ENCODE assay signal across 8 cellular contexts in the genomic region with DNA sequence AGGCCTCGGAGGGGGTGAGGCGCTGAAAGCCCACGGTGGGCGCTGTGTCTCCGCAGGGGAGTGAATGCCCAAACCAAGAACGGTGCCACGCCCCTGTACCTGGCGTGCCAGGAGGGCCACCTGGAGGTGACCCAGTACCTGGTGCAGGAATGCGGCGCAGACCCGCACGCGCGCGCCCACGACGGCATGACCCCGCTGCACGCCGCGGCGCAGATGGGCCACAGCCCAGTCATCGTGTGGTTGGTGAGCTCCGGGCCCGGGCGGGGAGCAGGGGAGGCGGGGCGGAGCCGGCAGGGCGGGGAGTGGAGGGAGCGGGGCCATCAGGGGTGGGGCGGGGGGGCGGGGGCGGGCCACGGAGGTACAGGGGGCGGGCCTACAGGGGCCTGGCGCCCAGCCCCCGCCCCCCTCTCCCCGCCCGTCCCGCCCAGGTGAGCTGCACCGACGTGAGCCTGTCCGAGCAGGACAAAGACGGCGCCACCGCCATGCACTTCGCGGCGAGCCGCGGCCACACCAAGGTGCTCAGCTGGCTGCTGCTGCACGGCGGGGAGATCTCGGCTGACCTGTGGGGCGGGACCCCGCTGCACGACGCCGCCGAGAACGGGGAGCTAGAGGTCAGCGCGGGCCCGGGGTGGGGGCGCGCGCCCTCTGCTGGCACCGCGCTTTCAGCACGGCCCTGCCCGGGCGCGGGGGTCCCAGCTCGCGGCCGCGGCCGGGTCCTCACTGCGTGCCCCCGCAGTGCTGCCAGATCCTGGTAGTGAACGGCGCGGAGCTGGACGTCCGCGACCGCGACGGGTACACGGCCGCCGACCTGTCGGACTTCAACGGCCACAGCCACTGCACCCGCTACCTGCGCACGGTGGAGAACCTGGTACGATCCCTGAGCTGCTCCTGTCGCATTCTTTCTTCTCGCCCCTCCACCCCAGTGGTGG. TPM values are rescaled to one million over a fixed set of nuclear protein-coding genes. Genes with fewer than 3 reads are reported as not detected.
DNase-seq lines count a peak whose midpoint lies in the region; ATAC-seq and TF ChIP-seq lines count a peak whose summit lies in the region.

No MANE protein-coding gene starts in this region.

- no peaks in the 10 kb centered on the region for H3K27me3 ChIP-seq in A673 (replicated peaks; ENCODE audit: insufficient read depth, low read depth, low read length, poor library complexity)
- peaks cover 16% of the 10 kb centered on the region for H3K27me3 ChIP-seq in iPS-15b (ENCODE audit: control insufficient read depth, insufficient read depth, low read length)

- no TSS peak for BruUV-seq in A673 (replicated peaks; lab: Mats Ljungman, UMichigan)

- TF ChIP-seq CTCF in A673 (conservative IDR thresholded peaks at IDR 0.05; ENCODE audit: low read depth, low read length) = peak; percentile 38; the same call in 1 of the 2 replicates

- no peak overlapping the region for H3K27ac ChIP-seq in A673 (ENCODE audit: low read depth, low read length, poor library complexity, severe bottlenecking)

- POLR2A ChIA-PET in A673 (lab: Charles Lee; ENCODE audit: low non-redundant PET) = interaction anchor here (0.5 kb wide), 1 partner anchor 286 kb away, joined by 3 read pairs; no protein-coding TSS in a partner anchor

- H3K9me3 ChIP-seq in A673 (ENCODE audit: low read depth, low read length, poor library complexity, severe bottlenecking) = no peaks in the 10 kb centered on the region
- no peaks in the 10 kb centered on the region for H3K9me3 ChIP-seq in iPS-15b (ENCODE audit: control insufficient read depth, insufficient read depth, low read length)

- no peak overlapping the region for H3K9ac ChIP-seq in iPS-15b (ENCODE audit: low read depth, low read length)

- H3K4me3 ChIP-seq in A673 (ENCODE audit: low read depth, low read length, poor library complexity, severe bottlenecking) (no peak overlapping the region), iPS-15b (ENCODE audit: low read depth, low read length) (peak overlapping the region; percentile 43)

- CTCF ChIA-PET in A673 (lab: Charles Lee) = interaction anchor here (0.6 to 1.5 kb wide), 3 partner anchors 33 to 1012 kb away, joined by 3 to 4 read pairs (median 3); no protein-coding TSS in a partner anchor

- peak; percentile 63 for ATAC-seq in GM19463 (IDR thresholded peaks at IDR 0.05; ENCODE audit: unreplicated experiment)

- no peaks in the 10 kb centered on the region for H3K36me3 ChIP-seq in A673 (ENCODE audit: insufficient read depth, low read length, poor library complexity, severe bottlenecking)
- no peaks in the 10 kb centered on the region for H3K36me3 ChIP-seq in iPS-15b (ENCODE audit: control insufficient read depth, insufficient read depth, low read length)

- H3K4me1 ChIP-seq in A673 (ENCODE audit: insufficient read depth, low read length, poor library complexity, severe bottlenecking) (no peaks in the 10 kb centered on the region), iPS-15b (ENCODE audit: control insufficient read depth, insufficient read depth, low read length) (no peaks in the 10 kb centered on the region)

- peak; percentile 69 for DNase-seq in A673 (ENCODE audit: low spot score)
- DNase-seq in RPMI7951 (ENCODE audit: low read depth) = peak; percentile 49
- DNase-seq in activated naive CD4-positive, alpha-beta T cell treated with Interleukin-2 at 50 U/mL for 16 hours = peak; percentile 81
- DNase-seq in stimulated activated CD4-positive, alpha-beta T cell treated with anti-CD3 and anti-CD28 coated beads, TNF-alpha, amount 100 ng/mL, for 4 hours (ENCODE audit: low read depth in 3 of 3) = peak in 2 of 3 experiments; percentile 53 to 58
- no peak for DNase-seq in hypothalamus (lab: John Stamatoyannopoulos, UW)
- no peak for DNase-seq in midbrain (lab: John Stamatoyannopoulos, UW)

- intact Hi-C loops in A673 (cut with micrococcal nuclease; ENCODE audit: unreplicated experiment) = no loop called here

RNA-seq across cellular contexts. Expression of a gene that starts 15.9 kb away (rescaled TPM):
- total RNA-seq in A673 (2021) = not detected in 2 replicates
- total RNA-seq in RPMI7951 (2014; rRNA removed; shearing (Covaris generic)) = 0.10 TPM in 1 of 2 replicates, not detected in the other

RNA-seq across cellular contexts. Expression of a gene that starts 20.7 kb away (rescaled TPM):
- total RNA-seq in A673 (2021) = not detected in 2 replicates
- total RNA-seq in RPMI7951 (2014; rRNA removed; shearing (Covaris generic)) = under 0.01 and 0.10 TPM in 2 replicates

RNA-seq across cellular contexts. Expression of a gene that starts 25.5 kb away (rescaled TPM):
- total RNA-seq in A673 (2021) = 0.97 and 1.5 TPM in 2 replicates
- 0.12 and 0.49 TPM in 2 replicates for total RNA-seq in RPMI7951 (2014; rRNA removed; shearing (Covaris generic))

RNA-seq across cellular contexts. Expression of a gene that starts 46.9 kb away (rescaled TPM):
- 129 and 132 TPM in 2 replicates for total RNA-seq in A673 (2021)
- total RNA-seq in RPMI7951 (2014; rRNA removed; shearing (Covaris generic)) = 142 and 174 TPM in 2 replicates

RNA-seq across cellular contexts. Expression of a gene that starts 51.0 kb away (rescaled TPM):
- total RNA-seq in A673 (2021) = 0.86 and 2.3 TPM in 2 replicates
- total RNA-seq in RPMI7951 (2014; rRNA removed; shearing (Covaris generic)) = 0.60 and 1.3 TPM in 2 replicates

Comparison
In these comparisons a context has a peak if more than half of its experiments do, and no peak if none do; other contexts are left out.
1. DNase-seq: peak in A673 (single experiment), RPMI7951 (single experiment), activated naive CD4-positive, alpha-beta T cell treated with Interleukin-2 at 50 U/mL for 16 hours (single experiment) and stimulated activated CD4-positive, alpha-beta T cell treated with anti-CD3 and anti-CD28 coated beads, TNF-alpha, amount 100 ng/mL, for 4 hours (2 of 3); none in hypothalamus (0 of 51) and midbrain (single experiment).